9 cellular contexts compared by ENCODE assay signal in genomic region chrX:115957862-115958490, GRCh38.
A peak's percentile ranks its signal among the peaks of the same experiment; 100 is the strongest.
DNase-seq lines count a peak whose midpoint lies in the region; ATAC-seq and TF ChIP-seq lines count a peak whose summit lies in the region.
"Had no signal": no experiment of that assay in that cellular context is flagged by ENCODE, and none has a peak within 500 bp of the region (broad histone marks: within the 10 kb centered on the region; RNA-seq: fewer than 3 reads in every experiment).

No MANE protein-coding gene starts in this region.

- H3K36me3 ChIP-seq in KMS-11 (ENCODE audit: insufficient read depth) (no peaks in the 10 kb centered on the region), lung (ENCODE audit: control insufficient read depth in 2 of 2, insufficient read depth in 2 of 2, low read length in 2 of 2) (no peaks in the 10 kb centered on the region)
- H3K36me3 ChIP-seq: stomach had no signal

- H3K27me3 ChIP-seq in KMS-11 (ENCODE audit: insufficient read depth, low read depth) (no peaks in the 10 kb centered on the region), lung (ENCODE audit: control insufficient read depth, insufficient read depth) (no peaks in the 10 kb centered on the region)

- WGBS in lung, 2 donors = 59 to 90% methylated on average over 9 to 11 of the region's 11 CpGs

- peaks cover 8% of the 10 kb centered on the region; the same call in 1 of the 2 replicates for H3K79me2 ChIP-seq in KMS-11 (ENCODE audit: insufficient read depth, low read depth)

- DNase-seq in SK-MEL-5 (ENCODE audit: low read depth, low spot score) = peak; percentile 43
- no peak for DNase-seq in lung (ENCODE audit: low spot score)
- DNase-seq in activated CD4-positive, CD25-positive, alpha-beta regulatory T cell (lab: John Stamatoyannopoulos, UW) = no peak
- no peak for DNase-seq in T-helper 1 cell
- no peak for DNase-seq in activated CD8-positive, alpha-beta memory T cell treated with anti-CD3 and anti-CD28 coated beads for 24 hours
- DNase-seq: EL, stomach had no signal

- no peak overlapping the region for H3K9ac ChIP-seq in KMS-11

- H3K4me1 ChIP-seq in KMS-11 (ENCODE audit: low read depth, poor library complexity, severe bottlenecking) (peaks cover 28% of the 10 kb centered on the region), lung (ENCODE audit: control insufficient read depth in 2 of 2, insufficient read depth in 2 of 2, low read length in 2 of 2) (peaks cover 0 to 2% of the 10 kb centered on the region in 2 donors)
- H3K4me1 ChIP-seq: stomach had no signal

- H3K27ac ChIP-seq in KMS-11 = no peak overlapping the region
- no peak overlapping the region for H3K27ac ChIP-seq in lung (ENCODE audit: low read depth in 1 of 2, low read length in 1 of 2)
- H3K27ac ChIP-seq: stomach had no signal

- H2AFZ ChIP-seq in KMS-11 (ENCODE audit: low read depth) = no peak overlapping the region

- no peak overlapping the region; the same call in 1 of the 2 replicates for H3K4me2 ChIP-seq in KMS-11

- H3K4me3 ChIP-seq in GM12875 (ENCODE audit: low read depth, low read length) (no peak overlapping the region), KMS-11 (IDR thresholded peaks at IDR 0.05; ENCODE audit: insufficient read depth, low read depth, low read length) (no peak overlapping the region), lung (no peak overlapping the region)
- H3K4me3 ChIP-seq: stomach had no signal

- in situ Hi-C loops in SK-MEL-5 (cut with HindIII; ENCODE audit: low pct_unique_long_range_greater_than_20kb, low sequenced_read_pairs) = no loop called here

- no peaks in the 10 kb centered on the region for H4K20me1 ChIP-seq in KMS-11 (ENCODE audit: insufficient read depth)

- peak; percentile 19 for ATAC-seq in lung (ENCODE audit: insufficient read depth, low FRiP score)

- peaks cover 0 to 4% of the 10 kb centered on the region in 2 donors for H3K9me3 ChIP-seq in lung (ENCODE audit: control insufficient read depth in 2 of 2, insufficient read depth in 1 of 2, low read length in 1 of 2)
- H3K9me3 ChIP-seq: stomach had no signal

- peak; percentile 18; the same call in 1 of the 2 replicates for TF ChIP-seq CTCF in GM12875 (IDR thresholded peaks at IDR 0.05; ENCODE audit: borderline replicate concordance, insufficient read depth, low read depth, low read length)
- TF ChIP-seq CTCF in KMS-11 (conservative IDR thresholded peaks at IDR 0.05; ENCODE audit: low read depth, low read length) = 0 out of 2 replicates have a peak, but pooled peaks have one; percentile 19
- TF ChIP-seq CTCF in lung (IDR thresholded peaks at IDR 0.05; ENCODE audit: control extremely low read depth, extremely low read depth) = no peak
